1 cellular context compared by ENCODE assay signal in the genomic region with DNA sequence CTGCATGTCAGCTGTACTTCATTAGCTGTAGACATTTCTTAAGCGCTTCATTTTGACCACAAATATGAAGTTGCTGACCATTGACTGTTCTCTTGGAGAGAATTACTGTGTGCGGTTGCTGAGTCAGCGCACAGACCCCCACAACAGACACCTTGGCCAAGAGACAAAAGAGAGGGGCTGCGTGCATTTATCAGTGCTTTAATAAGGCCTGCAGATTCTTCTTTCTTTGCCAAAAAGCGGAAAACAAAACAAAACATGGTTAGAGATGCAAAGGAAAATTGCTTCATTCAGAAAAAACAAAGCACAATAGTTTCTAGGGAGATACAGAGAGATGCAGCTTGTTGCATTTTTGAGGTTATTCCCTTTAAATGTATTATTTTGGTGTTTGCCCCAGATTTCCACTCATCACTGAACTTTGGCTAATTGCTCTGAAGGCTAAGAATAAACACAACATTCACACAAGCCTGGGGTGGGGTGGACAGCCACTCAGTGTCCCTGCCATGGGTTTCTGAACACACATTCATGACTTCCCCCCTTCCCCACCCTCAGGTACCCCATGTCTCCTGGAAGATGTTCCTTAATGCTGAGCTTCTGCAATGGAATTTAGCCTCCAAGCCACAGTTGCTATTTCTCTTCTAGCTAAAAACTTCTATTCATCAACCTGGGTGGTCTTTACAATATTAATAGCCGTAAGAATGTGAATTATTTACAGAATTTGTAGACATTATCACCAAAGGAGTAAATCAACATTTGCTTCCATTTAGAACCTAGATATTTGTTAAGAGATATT.
TF ChIP-seq lines count a peak whose summit lies in the region.

No MANE protein-coding gene starts in this region.

TF ChIP-seq in IMR-90, 13 proteins besides CTCF, POLR2A, EP300 and RAD21 (continued from another document):
- TF ChIP-seq FOS (IDR thresholded peaks at IDR 0.05; ENCODE audit: low read depth, low read length) (peak; percentile 8; the same call in 1 of the 2 replicates), CHD1 (IDR thresholded peaks at IDR 0.05; ENCODE audit: low read depth, low read length) (no peak)
